8 cellular contexts compared by ENCODE assay signal in genomic region chr11:396948-397548, GRCh38. TPM values are rescaled to one million over a fixed set of nuclear protein-coding genes. Genes with fewer than 3 reads are reported as not detected.
DNase-seq lines count a peak whose midpoint lies in the region; ATAC-seq and TF ChIP-seq lines count a peak whose summit lies in the region.

No MANE protein-coding gene starts in this region.

- TF ChIP-seq EP300 in ovary (IDR thresholded peaks at IDR 0.05) = no peak

- intact Hi-C loops in ovary (cut with DNase I) = no loop called here

- no peak overlapping the region for H3K27ac ChIP-seq in ovary

- H3K27me3 ChIP-seq in ovary = no peaks in the 10 kb centered on the region

- TF ChIP-seq POLR2A in ovary (IDR thresholded peaks at IDR 0.05) = no peak

- H3K4me3 ChIP-seq in ovary = peak overlapping the region; percentile 24

- CTCF ChIA-PET in GM10248 (lab: Yijun Ruan, JAX) = interaction anchor here (0.6 to 2.4 kb wide), 13 partner anchors 9 to 167 kb away, joined by 3 to 22 read pairs (median 4); partner anchors contain the start of genes ANO9 and IFITM2

- TF ChIP-seq CTCF in GM10248 (IDR thresholded peaks at IDR 0.05; ENCODE audit: control extremely low read depth, extremely low read depth, low read depth, missing control alignments) (peak; percentile 70), ovary (IDR thresholded peaks at IDR 0.05) (peak; percentile 33 to 79 (median 76))

- no peaks in the 10 kb centered on the region for H3K9me3 ChIP-seq in ovary

- no peaks in the 10 kb centered on the region for H3K4me1 ChIP-seq in ovary (ENCODE audit: insufficient read depth)

- DNase-seq in GM10248 (ENCODE audit: extremely low spot score) = peak; percentile 91
- peak; percentile 34 for DNase-seq in effector CD8-positive, alpha-beta T cell (lab: John Stamatoyannopoulos, UW)
- DNase-seq in ovary = peak; percentile 61 to 79 (median 78)
- no peak for DNase-seq in inferior parietal cortex (ENCODE audit: extremely low spot score)
- DNase-seq in NCI-H146 treated with DMSO at 0.1 percent for 48 hours (lab: John Stamatoyannopoulos, UW; ENCODE audit: unreplicated experiment) = no peak
- DNase-seq in DMS79 treated with DMSO at 0.1 percent for 48 hours (lab: John Stamatoyannopoulos, UW) = no peak

- ATAC-seq in HG02840 (IDR thresholded peaks at IDR 0.05; ENCODE audit: low FRiP score, unreplicated experiment) = peak; percentile 62
- peak; percentile 90 for ATAC-seq in SK-N-SH treated with all-trans-retinoic acid at 6 μM for 48 hours

- 17 to 27% (median 21%) methylated on average over 1 to 43 of the region's 43 CpGs for WGBS in ovary, 3 donors

- no peaks in the 10 kb centered on the region for H3K36me3 ChIP-seq in ovary

- POLR2A ChIA-PET in GM10248 (lab: Yijun Ruan, JAX) = no interaction called here

TF ChIP-seq in SK-N-SH treated with all-trans-retinoic acid at 6 μM for 48 hours, 23 proteins besides CTCF, POLR2A, EP300 and RAD21:
- TF ChIP-seq TSHZ2 (CRISPR knock-in tag; IDR thresholded peaks at IDR 0.05) = peak; percentile 56; the same call in 1 of the 2 replicates
- no peak for TF ChIP-seq ZNF8 (CRISPR knock-in tag; IDR thresholded peaks at IDR 0.05)
- no peak for TF ChIP-seq CSRNP3 (CRISPR knock-in tag; IDR thresholded peaks at IDR 0.05)
- no peak for TF ChIP-seq POU6F1 (CRISPR knock-in tag; IDR thresholded peaks at IDR 0.05; ENCODE audit: borderline replicate concordance, low read depth)
- no peak for TF ChIP-seq ISL1 (CRISPR knock-in tag; IDR thresholded peaks at IDR 0.05)
- TF ChIP-seq CSDC2 (CRISPR knock-in tag; IDR thresholded peaks at IDR 0.05) = no peak
- no peak for TF ChIP-seq OSR1 (CRISPR knock-in tag; IDR thresholded peaks at IDR 0.05)
- TF ChIP-seq PPARA (CRISPR knock-in tag; IDR thresholded peaks at IDR 0.05; ENCODE audit: borderline replicate concordance) = no peak
- peak; percentile 94 for TF ChIP-seq ZFP3 (CRISPR knock-in tag; IDR thresholded peaks at IDR 0.05)
- peak; percentile 22; the same call in 1 of the 2 replicates for TF ChIP-seq TCF4 (CRISPR knock-in tag; IDR thresholded peaks at IDR 0.05; ENCODE audit: borderline replicate concordance)
- no peak for TF ChIP-seq ZFP30 (CRISPR knock-in tag; IDR thresholded peaks at IDR 0.05)
- TF ChIP-seq ZNF565 (CRISPR knock-in tag; conservative IDR thresholded peaks at IDR 0.05; ENCODE audit: low read depth) = no peak

RNA-seq across cellular contexts. Expression of gene PKP3, which starts 3.0 kb away (rescaled TPM):
- 10 to 100 TPM in 1 of 7 donors, 1 to 10 TPM in 4, under 1 TPM in 2; 0.30 to 56.8 (median 3.4) TPM for total RNA-seq in ovary
- polyA plus RNA-seq in ovary = under 1 TPM in 1 of 2 donors, not detected in 1; 0.21 TPM

RNA-seq across cellular contexts. Expression of gene SIGIRR, which starts 17.8 kb away (rescaled TPM):
- 10 to 100 TPM; 15.0 to 52.6 (median 27.5) TPM for total RNA-seq in ovary
- polyA plus RNA-seq in ovary = 10 to 100 TPM in 1 of 2 donors, 1 to 10 TPM in 1; 1.5 to 39.5 TPM

RNA-seq across cellular contexts. Expression of gene B4GALNT4, which starts 27.7 kb away (rescaled TPM):
- 10 to 100 TPM; 14.7 to 90.3 (median 52.5) TPM for total RNA-seq in ovary
- polyA plus RNA-seq in ovary = 10 to 100 TPM in 1 of 2 donors, 1 to 10 TPM in 1; 1.3 to 58.1 TPM

RNA-seq across cellular contexts. Expression of gene ANO9, which starts 44.8 kb away (rescaled TPM):
- 10 to 100 TPM in 1 of 7 donors, 1 to 10 TPM in 2, under 1 TPM in 4; 0.15 to 11.4 (median 0.82) TPM for total RNA-seq in ovary
- polyA plus RNA-seq in ovary = under 1 TPM; 0.12 to 0.31 TPM

RNA-seq across cellular contexts. Expression of gene PTDSS2, which starts 53.0 kb away (rescaled TPM):
- total RNA-seq in ovary = 10 to 100 TPM; 34.4 to 56.5 (median 42.7) TPM
- 10 to 100 TPM; 17.1 to 38.6 TPM for polyA plus RNA-seq in ovary

Comparison
In these comparisons a context has a peak if more than half of its experiments do, and no peak if none do; other contexts are left out.
1. DNase-seq: peak in GM10248 (single experiment), effector CD8-positive, alpha-beta T cell (single experiment) and ovary (5 of 5); none in inferior parietal cortex (single experiment), NCI-H146 treated with DMSO at 0.1 percent for 48 hours (single experiment) and DMS79 treated with DMSO at 0.1 percent for 48 hours (single experiment).